ENCODE assay signal across 8 cellular contexts in genomic region chr3:185936814-185937688, GRCh38. TPM values are rescaled to one million over a fixed set of nuclear protein-coding genes. Genes with fewer than 3 reads are reported as not detected.
DNase-seq lines count a peak whose midpoint lies in the region; ATAC-seq and TF ChIP-seq lines count a peak whose summit lies in the region.

No MANE protein-coding gene starts in this region.

- TF ChIP-seq CTCF in AG04450 (IDR thresholded peaks at IDR 0.05; ENCODE audit: low read depth, low read length) = no peak

- DNase-seq in AG04450 (ENCODE audit: low read depth, low spot score) = peak; percentile 70
- peak; percentile 73 for DNase-seq in NCI-H510A (lab: John Stamatoyannopoulos, UW)
- peak; percentile 77 to 80 for DNase-seq in activated CD4-positive, alpha-beta T cell treated with anti-CD3 and anti-CD28 coated beads for 24 hours (ENCODE audit: low read depth in 2 of 2)
- peak; percentile 65 for DNase-seq in cerebellum (ENCODE audit: low spot score)
- DNase-seq in kidney glomerular epithelial cell (lab: John Stamatoyannopoulos, UW) = peak; percentile 80
- peak; percentile 62 to 76 for DNase-seq in stimulated activated CD4-positive, alpha-beta T cell treated with anti-CD3 and anti-CD28 coated beads, Interleukin-1b, Interleukin-23, amount 100 ng/mL, for 1 hour (ENCODE audit: low read depth in 2 of 2)

- no peaks in the 10 kb centered on the region for H3K27me3 ChIP-seq in AG04450 (ENCODE audit: control insufficient read depth, insufficient read depth, low read length)

- POLR2A ChIA-PET in AG04450 (lab: Yijun Ruan, JAX) = interaction anchor here (0.8 to 2.2 kb wide), 10 partner anchors 10 to 846 kb away, joined by 3 to 26 read pairs (median 4); partner anchors contain the start of gene EIF4A2

- CTCF ChIA-PET in AG04450 (lab: Charles Lee) = interaction anchor here (1.1 to 2.4 kb wide), 2 partner anchors 276 to 277 kb away, joined by 3 to 14 read pairs; no protein-coding TSS in a partner anchor

- H3K27ac ChIP-seq in AG04450 (ENCODE audit: low read depth, low read length) = peak overlapping the region; percentile 100

- peak; percentile 35 for ATAC-seq in GM19043 (IDR thresholded peaks at IDR 0.05; ENCODE audit: low read depth, unreplicated experiment)
- peak; percentile 36 for ATAC-seq in HG03378 (IDR thresholded peaks at IDR 0.05; ENCODE audit: unreplicated experiment)

- peak overlapping the region; percentile 99 for H3K4me3 ChIP-seq in AG04450 (ENCODE audit: low read depth, low read length)

- H3K9me3 ChIP-seq in AG04450 (ENCODE audit: control insufficient read depth, insufficient read depth, low read length) = no peaks in the 10 kb centered on the region; the same call in 1 of the 2 replicates

RNA-seq across cellular contexts. Expression of gene TRA2B, which starts 0.8 kb away (rescaled TPM):
- polyA plus RNA-seq in AG04450 (2011; rRNA removed) = 170 and 216 TPM in 2 replicates
- 237 and 264 TPM in 2 replicates for polyA minus RNA-seq in AG04450 (2011; rRNA and poly(A)+ RNA removed)
- total RNA-seq in cerebellum = 201 TPM

Comparison
In these comparisons a context has a peak if more than half of its experiments do, and no peak if none do; other contexts are left out.
1. Peak in every context shown above with its lines: DNase-seq, ATAC-seq, H3K4me3 ChIP-seq and H3K27ac ChIP-seq.